Comparison of ENCODE assay signal across 1 cellular context in the genomic region with DNA sequence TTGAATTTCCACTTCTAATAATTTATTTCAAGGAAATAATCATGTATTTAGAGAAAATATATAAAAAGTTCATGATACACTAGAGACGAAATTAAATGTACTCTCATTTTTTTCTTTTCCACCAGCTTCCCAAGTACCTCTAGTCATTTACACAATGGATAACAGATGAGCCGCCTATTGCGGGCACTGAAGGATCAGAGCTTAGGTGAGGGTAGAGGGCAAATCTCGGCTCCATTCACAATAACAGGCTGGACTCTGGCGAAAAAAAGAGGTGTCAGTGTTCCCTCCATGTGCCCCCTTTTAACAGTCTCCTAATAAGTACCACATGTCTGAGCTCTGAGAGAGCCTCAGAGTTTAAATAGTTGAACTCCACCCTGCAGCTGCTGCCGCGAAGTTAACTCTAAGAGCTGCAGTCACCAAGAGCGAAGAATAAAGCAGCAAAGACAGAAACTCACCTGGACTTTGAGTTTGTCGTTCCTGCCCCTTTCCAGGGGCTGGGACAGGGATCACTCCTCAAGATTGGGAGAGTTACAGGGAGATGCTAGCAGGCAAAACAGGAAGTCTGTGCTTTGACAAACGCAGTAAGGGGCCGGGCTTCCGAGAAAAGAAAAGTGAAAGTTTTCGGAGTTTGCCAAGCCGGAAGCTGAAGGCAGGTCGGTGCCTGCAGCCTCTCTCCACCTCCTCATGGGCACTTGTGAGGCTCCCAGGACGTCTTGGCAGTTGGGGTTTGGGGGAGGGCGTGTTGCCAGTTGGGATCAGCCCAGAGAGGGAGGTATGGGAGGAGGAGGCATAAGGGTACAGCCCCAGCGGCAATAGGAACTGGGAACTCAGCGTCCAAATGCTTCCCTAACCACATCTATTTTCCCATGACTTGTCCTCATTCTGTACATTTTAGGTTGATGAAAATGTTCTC.
A peak's percentile ranks its signal among the peaks of the same experiment; 100 is the strongest.
TF ChIP-seq lines count a peak whose summit lies in the region.

Gene SP110, minus strand, starts transcription at position 566 of the 913 bp plus-strand sequence. CDS start 3,057 bp downstream, outside the sequence.

TF ChIP-seq in HepG2, 621 proteins besides CTCF, POLR2A, EP300 and RAD21 (continued from another document and continues in another):
- TF ChIP-seq, protein P1, sequence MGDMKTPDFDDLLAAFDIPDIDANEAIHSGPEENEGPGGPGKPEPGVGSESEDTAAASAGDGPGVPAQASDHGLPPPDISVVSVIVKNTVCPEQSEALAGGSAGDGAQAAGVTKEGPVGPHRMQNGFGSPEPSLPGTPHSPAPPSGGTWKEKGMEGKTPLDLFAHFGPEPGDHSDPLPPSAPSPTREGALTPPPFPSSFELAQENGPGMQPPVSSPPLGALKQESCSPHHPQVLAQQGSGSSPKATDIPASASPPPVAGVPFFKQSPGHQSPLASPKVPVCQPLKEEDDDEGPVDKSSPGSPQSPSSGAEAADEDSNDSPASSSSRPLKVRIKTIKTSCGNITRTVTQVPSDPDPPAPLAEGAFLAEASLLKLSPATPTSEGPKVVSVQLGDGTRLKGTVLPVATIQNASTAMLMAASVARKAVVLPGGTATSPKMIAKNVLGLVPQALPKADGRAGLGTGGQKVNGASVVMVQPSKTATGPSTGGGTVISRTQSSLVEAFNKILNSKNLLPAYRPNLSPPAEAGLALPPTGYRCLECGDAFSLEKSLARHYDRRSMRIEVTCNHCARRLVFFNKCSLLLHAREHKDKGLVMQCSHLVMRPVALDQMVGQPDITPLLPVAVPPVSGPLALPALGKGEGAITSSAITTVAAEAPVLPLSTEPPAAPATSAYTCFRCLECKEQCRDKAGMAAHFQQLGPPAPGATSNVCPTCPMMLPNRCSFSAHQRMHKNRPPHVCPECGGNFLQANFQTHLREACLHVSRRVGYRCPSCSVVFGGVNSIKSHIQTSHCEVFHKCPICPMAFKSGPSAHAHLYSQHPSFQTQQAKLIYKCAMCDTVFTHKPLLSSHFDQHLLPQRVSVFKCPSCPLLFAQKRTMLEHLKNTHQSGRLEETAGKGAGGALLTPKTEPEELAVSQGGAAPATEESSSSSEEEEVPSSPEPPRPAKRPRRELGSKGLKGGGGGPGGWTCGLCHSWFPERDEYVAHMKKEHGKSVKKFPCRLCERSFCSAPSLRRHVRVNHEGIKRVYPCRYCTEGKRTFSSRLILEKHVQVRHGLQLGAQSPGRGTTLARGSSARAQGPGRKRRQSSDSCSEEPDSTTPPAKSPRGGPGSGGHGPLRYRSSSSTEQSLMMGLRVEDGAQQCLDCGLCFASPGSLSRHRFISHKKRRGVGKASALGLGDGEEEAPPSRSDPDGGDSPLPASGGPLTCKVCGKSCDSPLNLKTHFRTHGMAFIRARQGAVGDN (CRISPR knock-in tag; IDR thresholded peaks at IDR 0.05): peak; percentile 65
- TF ChIP-seq KLF13 (CRISPR knock-in tag; IDR thresholded peaks at IDR 0.05) (no peak), GPN1 (CRISPR knock-in tag; IDR thresholded peaks at IDR 0.05; ENCODE audit: borderline replicate concordance) (no peak), ZNF407 (CRISPR knock-in tag; IDR thresholded peaks at IDR 0.05; ENCODE audit: not compliant biosample characterization) (no peak), CHD4 (IDR thresholded peaks at IDR 0.05; ENCODE audit: borderline replicate concordance, low read length) (no peak), KLF11 (CRISPR knock-in tag; IDR thresholded peaks at IDR 0.05) (no peak), ZNF501 (CRISPR knock-in tag; IDR thresholded peaks at IDR 0.05) (peak; percentile 71; the same call in 1 of the 2 replicates), SMYD3 (CRISPR knock-in tag; IDR thresholded peaks at IDR 0.05) (no peak), MBD4 (IDR thresholded peaks at IDR 0.05; ENCODE audit: borderline replicate concordance, low read length) (no peak), ZNF101 (CRISPR knock-in tag; IDR thresholded peaks at IDR 0.05; ENCODE audit: borderline replicate concordance, low read depth) (no peak), PAXIP1 (CRISPR knock-in tag; conservative IDR thresholded peaks at IDR 0.05) (peak; percentile 30; the same call in 1 of the 2 replicates), ZNF558 (CRISPR knock-in tag; IDR thresholded peaks at IDR 0.05; ENCODE audit: borderline replicate concordance) (peak; percentile 80; the same call in 1 of the 2 replicates), ZNF616 (CRISPR knock-in tag; IDR thresholded peaks at IDR 0.05; ENCODE audit: low read depth) (no peak), ZNF597 (CRISPR knock-in tag; IDR thresholded peaks at IDR 0.05) (no peak), PHF20 (CRISPR knock-in tag; IDR thresholded peaks at IDR 0.05) (peak; percentile 90), GABPA (IDR thresholded peaks at IDR 0.05; ENCODE audit: low read depth, low read length) (peak; percentile 32; the same call in 1 of the 2 replicates), GABPA (CRISPR knock-in tag; IDR thresholded peaks at IDR 0.05; ENCODE audit: low read depth) (peak; percentile 87), HOMEZ (CRISPR knock-in tag; IDR thresholded peaks at IDR 0.05; ENCODE audit: low read depth) (no peak), SALL1 (CRISPR knock-in tag; IDR thresholded peaks at IDR 0.05) (peak; percentile 79), KDM3A (CRISPR knock-in tag; IDR thresholded peaks at IDR 0.05; ENCODE audit: low read depth) (0 out of 2 replicates have a peak, but pooled peaks have one; percentile 5), PRPF4 (IDR thresholded peaks at IDR 0.05; ENCODE audit: low read depth, low read length, poor library complexity, severe bottlenecking) (no peak), RBAK (CRISPR knock-in tag; IDR thresholded peaks at IDR 0.05) (no peak), CHCHD3 (CRISPR knock-in tag; IDR thresholded peaks at IDR 0.05) (no peak), ZC3H4 (CRISPR knock-in tag; IDR thresholded peaks at IDR 0.05; ENCODE audit: borderline replicate concordance) (no peak), CSRNP2 (CRISPR knock-in tag; conservative IDR thresholded peaks at IDR 0.05; ENCODE audit: low read depth) (no peak), MTA3 (CRISPR knock-in tag; IDR thresholded peaks at IDR 0.05) (no peak), ARID3A (IDR thresholded peaks at IDR 0.05; ENCODE audit: low read depth, low read length) (no peak)
